Comparison of ENCODE assay signal across 8 cellular contexts in the genomic region with DNA sequence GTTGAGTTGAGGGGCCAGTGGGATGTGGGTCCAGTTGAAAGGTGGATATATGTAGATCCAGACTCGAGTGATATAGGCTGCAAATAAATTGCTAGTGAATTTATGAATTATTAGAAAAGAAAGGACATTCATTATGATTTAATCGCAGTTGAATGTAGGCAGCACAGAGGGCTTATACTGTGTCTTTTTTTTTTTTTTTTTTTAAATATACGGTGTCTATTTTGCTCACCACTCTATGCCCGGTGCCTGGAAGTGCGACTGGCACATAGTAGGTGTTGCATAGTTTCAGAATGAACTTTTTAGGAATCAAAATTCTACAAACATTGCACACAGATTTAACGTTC. TPM values are rescaled to one million over a fixed set of nuclear protein-coding genes. Genes with fewer than 3 reads are reported as not detected.
DNase-seq lines count a peak whose midpoint lies in the region; ATAC-seq, FAIRE-seq and TF ChIP-seq lines count a peak whose summit lies in the region.

No MANE protein-coding gene starts in this region.

- H2BK20ac ChIP-seq in H1 (ENCODE audit: low read length) = no peak overlapping the region

- WGBS in H1 (ENCODE audit: extremely low coverage in 1 of 2, insufficient coverage in 1 of 2, insufficient read length in 1 of 2, insufficient replicate concordance in 2 of 2, low coverage in 1 of 2, low lambda C conversion rate in 2 of 2, missing lambda C conversion rate in 1 of 2), 2 experiments = 21% methylated on average over 6 of the region's 6 CpGs; no CpG with 5 or more reads in 1 of the 2 experiments

- FAIRE-seq in H1 (lab: Jason Lieb, UNC) = no peak

- H3K4me1 ChIP-seq in H1 (replicated peaks in 1 of 4; ENCODE audit: control insufficient read depth in 3 of 4, insufficient read depth in 4 of 4, low read length in 3 of 4) (peaks cover 0 to 6% (median 3%) of the 10 kb centered on the region in 4 experiments; a peak in 4 of 7 replicates), neural progenitor cell (peaks cover 9% of the 10 kb centered on the region)

- no peak overlapping the region for H3K14ac ChIP-seq in H1 (ENCODE audit: insufficient read length)

- H4K5ac ChIP-seq in H1 (ENCODE audit: insufficient read length, low read depth, low read length) = no peak overlapping the region

- POLR2A ChIA-PET in H1 (lab: Charles Lee; ENCODE audit: partially characterized antibody) = interaction anchor here (1.5 kb wide), 1 partner anchor 1097 kb away, joined by 5 read pairs; a partner anchor contains a TSS

- peak overlapping the region; percentile 76 to 91 (median 80) for H3K4me3 ChIP-seq in H1 (ENCODE audit: extremely low read depth in 1 of 4, insufficient read depth in 2 of 4, low read depth in 3 of 4, low read length in 4 of 4)
- H3K4me3 ChIP-seq in neural progenitor cell = peak overlapping the region; percentile 75

- no peak for TF ChIP-seq CTCF in H1 (IDR thresholded peaks at IDR 0.05; ENCODE audit: control extremely low read depth in 1 of 3, insufficient read depth in 1 of 3, low read depth in 1 of 3, low read length in 3 of 3)
- TF ChIP-seq CTCF in neural progenitor cell (IDR thresholded peaks at IDR 0.05) = no peak

- H3F3A ChIP-seq in neural progenitor cell (ENCODE audit: low read depth) = peaks cover 11% of the 10 kb centered on the region

- no peaks in the 10 kb centered on the region for H3K27me3 Mint-ChIP-seq in neural progenitor cell (ENCODE audit: insufficient read depth, low read depth)

- no peaks in the 10 kb centered on the region for H3K9me3 Mint-ChIP-seq in neural progenitor cell

- TF ChIP-seq POLR2A in H1 (IDR thresholded peaks at IDR 0.05; ENCODE audit: control extremely low read depth in 1 of 2, low read depth in 2 of 2, low read length in 2 of 2) = no peak

- H2AFZ ChIP-seq in H1 (ENCODE audit: low read length) (peak overlapping the region; percentile 54), neural progenitor cell (replicated peaks) (peak overlapping the region; percentile 94)

- H4K91ac ChIP-seq in H1 (replicated peaks; ENCODE audit: insufficient read length, low read length) = no peak overlapping the region

- H4K20me1 ChIP-seq in H1 (replicated peaks in 1 of 2; ENCODE audit: control insufficient read depth in 1 of 2, insufficient read depth in 2 of 2, low read length in 2 of 2) = no peaks in the 10 kb centered on the region
- no peaks in the 10 kb centered on the region for H4K20me1 ChIP-seq in neural progenitor cell (ENCODE audit: low read depth)

- ATAC-seq in GM19043 (IDR thresholded peaks at IDR 0.05; ENCODE audit: low read depth, unreplicated experiment) = peak; percentile 5

- CTCF ChIA-PET in H1 (lab: Charles Lee; ENCODE audit: partially characterized antibody) = no interaction called here

- H3K4me2 ChIP-seq in H1 (ENCODE audit: insufficient read depth in 1 of 2, low read depth in 2 of 2, low read length in 2 of 2) (peak overlapping the region; percentile 86 to 89), neural progenitor cell (peak overlapping the region; percentile 92)

- no peak overlapping the region for H2AK5ac ChIP-seq in H1 (ENCODE audit: low read depth, low read length)

- peak overlapping the region; percentile 79 for H3K27ac ChIP-seq in KOPT-K1 (ENCODE audit: low read depth, low read length, poor library complexity, severe bottlenecking)
- H3K27ac ChIP-seq in H1 (ENCODE audit: low read depth, low read length) = no peak overlapping the region; the same call in 1 of the 2 replicates
- no peak overlapping the region for H3K27ac ChIP-seq in neural progenitor cell

- H3K79me1 ChIP-seq in H1 (ENCODE audit: low read depth, low read length) = no peaks in the 10 kb centered on the region

- H3K4me1 Mint-ChIP-seq in neural progenitor cell = peaks cover 4% of the 10 kb centered on the region

- H3K18ac ChIP-seq in H1 (ENCODE audit: extremely low read depth, low read length) = peak overlapping the region; percentile 88

- no peak overlapping the region for H3K56ac ChIP-seq in H1 (replicated peaks; ENCODE audit: insufficient read length, low read depth, low read length)

- peak overlapping the region; percentile 9 for H3K27ac Mint-ChIP-seq in neural progenitor cell

- no peaks in the 10 kb centered on the region for H3K36me3 Mint-ChIP-seq in neural progenitor cell

- TF ChIP-seq EP300 in H1 (IDR thresholded peaks at IDR 0.05; ENCODE audit: borderline replicate concordance in 1 of 2, low read depth in 2 of 2, low read length in 2 of 2) = no peak

- H4K8ac ChIP-seq in H1 (ENCODE audit: extremely low read depth, insufficient read depth, low read length) = no peak overlapping the region

- H3K9me3 ChIP-seq in KOPT-K1 (ENCODE audit: insufficient read depth, low read length, poor library complexity, severe bottlenecking) = no peaks in the 10 kb centered on the region
- H3K9me3 ChIP-seq in H1 (ENCODE audit: insufficient read depth in 2 of 2, low read depth in 1 of 2, low read length in 1 of 2) = no peaks in the 10 kb centered on the region
- H3K9me3 ChIP-seq in neural progenitor cell (ENCODE audit: low read depth) = no peaks in the 10 kb centered on the region

- H3K4me3 Mint-ChIP-seq in neural progenitor cell = peak overlapping the region; percentile 97

- no peak overlapping the region for H2BK15ac ChIP-seq in H1 (ENCODE audit: low read length)

- H3K23ac ChIP-seq in H1 (ENCODE audit: insufficient read length) = no peak overlapping the region

- H3K27me3 ChIP-seq in H1 (replicated peaks in 1 of 4; ENCODE audit: control insufficient read depth in 3 of 4, extremely low read depth in 1 of 4, insufficient read depth in 3 of 4, low read length in 3 of 4) = no peaks in the 10 kb centered on the region; a peak in 1 of 7 replicates
- H3K27me3 ChIP-seq in neural progenitor cell = no peaks in the 10 kb centered on the region

- H3K9ac ChIP-seq in H1 (replicated peaks in 1 of 4; ENCODE audit: extremely low read depth in 1 of 4, low read depth in 3 of 4, low read length in 3 of 4) = peak overlapping the region in 2 of 4 experiments; percentile 53 to 57; a peak in 4 of 7 replicates
- peak overlapping the region; percentile 4 for H3K9ac ChIP-seq in neural progenitor cell

- peak overlapping the region; percentile 26; the same call in 1 of the 2 replicates for H2BK5ac ChIP-seq in H1 (ENCODE audit: low read depth, low read length)

- H3K36me3 ChIP-seq in KOPT-K1 (ENCODE audit: insufficient read depth, low read length) (no peaks in the 10 kb centered on the region), H1 (ENCODE audit: control insufficient read depth in 2 of 4, insufficient read depth in 4 of 4, low read length in 3 of 4) (no peaks in the 10 kb centered on the region), neural progenitor cell (no peaks in the 10 kb centered on the region)

- H3K23me2 ChIP-seq in H1 (ENCODE audit: low read depth, low read length) = peaks cover 4% of the 10 kb centered on the region

- H3K4ac ChIP-seq in H1 (replicated peaks; ENCODE audit: insufficient read length, low read depth, low read length) = no peak overlapping the region

- H3K79me2 ChIP-seq in H1 (ENCODE audit: control insufficient read depth in 1 of 2, insufficient read depth in 2 of 2, low read length in 2 of 2) (no peaks in the 10 kb centered on the region), neural progenitor cell (ENCODE audit: low read depth) (no peaks in the 10 kb centered on the region)

- no peak overlapping the region for H2BK120ac ChIP-seq in H1 (replicated peaks; ENCODE audit: low read depth, low read length)

- peak overlapping the region; percentile 64; the same call in 1 of the 2 replicates for H2BK12ac ChIP-seq in H1 (ENCODE audit: low read depth, low read length)

- TF ChIP-seq RAD21 in H1 (IDR thresholded peaks at IDR 0.05 in 1 of 2, conservative IDR thresholded peaks at IDR 0.05 in 1 of 2; ENCODE audit: low read depth in 2 of 2, low read length in 2 of 2) = no peak

- DNase-seq in H1 (ENCODE audit: low read depth in 1 of 2, low spot score in 2 of 2) (no peak), neural progenitor cell (ENCODE audit: low spot score) (no peak), NCI-H82 treated with DMSO at 0.1 percent for 48 hours (lab: John Stamatoyannopoulos, UW; ENCODE audit: unreplicated experiment) (no peak), NAMALWA (ENCODE audit: low spot score) (no peak), GM19240 (ENCODE audit: insufficient read length, low spot score) (no peak)
- no peak for DNase-seq in stimulated activated CD4-positive, alpha-beta T cell treated with anti-CD3 and anti-CD28 coated beads, Interleukin-12 subunit alpha, Interleukin-12 subunit beta, amount 100 ng/mL, for 4 hours

TF ChIP-seq in H1, 55 proteins besides CTCF, POLR2A, EP300 and RAD21:
- no peak for TF ChIP-seq GTF2F1 (IDR thresholded peaks at IDR 0.05; ENCODE audit: borderline replicate concordance, low read depth, low read length)
- TF ChIP-seq CHD2 (IDR thresholded peaks at IDR 0.05; ENCODE audit: low read length) = no peak
- no peak for TF ChIP-seq GABPA (IDR thresholded peaks at IDR 0.05; ENCODE audit: borderline replicate concordance, insufficient read depth, low read length)
- TF ChIP-seq YY1 (IDR thresholded peaks at IDR 0.05; ENCODE audit: low read depth, low read length) = no peak
- TF ChIP-seq NRF1 (IDR thresholded peaks at IDR 0.05; ENCODE audit: low read depth, low read length) = no peak
- no peak for TF ChIP-seq BCL11A (IDR thresholded peaks at IDR 0.05; ENCODE audit: low read depth in 2 of 2, low read length in 2 of 2)
- TF ChIP-seq RXRA (IDR thresholded peaks at IDR 0.05; ENCODE audit: insufficient read depth, low read depth, low read length) = no peak
- TF ChIP-seq, protein P1, sequence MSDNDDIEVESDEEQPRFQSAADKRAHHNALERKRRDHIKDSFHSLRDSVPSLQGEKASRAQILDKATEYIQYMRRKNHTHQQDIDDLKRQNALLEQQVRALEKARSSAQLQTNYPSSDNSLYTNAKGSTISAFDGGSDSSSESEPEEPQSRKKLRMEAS (IDR thresholded peaks at IDR 0.05) = no peak
- TF ChIP-seq MAFK (IDR thresholded peaks at IDR 0.05; ENCODE audit: low read depth, low read length) = no peak
- no peak for TF ChIP-seq EZH2 (IDR thresholded peaks at IDR 0.05; ENCODE audit: low read depth, low read length, severe bottlenecking)
- TF ChIP-seq KDM5A (IDR thresholded peaks at IDR 0.05; ENCODE audit: low read length) = no peak

RNA-seq across cellular contexts. Expression of a gene that starts 0.8 kb away (rescaled TPM):
- total RNA-seq in H1 (2021; fragmentation: NEBNext Ultra II Directional; extraction: Animal tissue kit (Norgen Biotek cat#: 25700)) = 1.1 and 1.7 TPM in 2 replicates
- polyA plus RNA-seq in H1 (2011; rRNA removed) = 0.59 and 0.69 TPM in 2 replicates
- polyA plus RNA-seq in H1 (2011; cell fraction: cytosol; rRNA removed) = 0.56 TPM
- 0.64 TPM for polyA plus RNA-seq in H1 (2011; cell fraction: nucleus; rRNA removed)
- 0.62 to 1.1 TPM (median 0.97 TPM) in 4 replicates for polyA plus RNA-seq in H1 (2012, experiment 1 of 2)
- 0.25 TPM for polyA plus RNA-seq in H1 (2012, experiment 2 of 2)
- polyA plus RNA-seq in H1 (2013, experiment 1 of 2) = 0.79 TPM
- 0.79 TPM for polyA plus RNA-seq in H1 (2013, experiment 2 of 2)
- polyA minus RNA-seq in H1 (2011; rRNA and poly(A)+ RNA removed) = 0.37 and 0.98 TPM in 2 replicates
- polyA minus RNA-seq in H1 (2011; cell fraction: cytosol; rRNA and poly(A)+ RNA removed) = 0.66 TPM
- 1.5 TPM for polyA minus RNA-seq in H1 (2011; cell fraction: nucleus; rRNA and poly(A)+ RNA removed)
- 1.5 and 2.7 TPM in 2 replicates for total RNA-seq in neural progenitor cell (ENCODE audit: low replicate concordance)
